In genomic region chr17:64497565-64498035, GRCh38 we compare ENCODE assay signal across 8 cellular contexts. TPM values are rescaled to one million over a fixed set of nuclear protein-coding genes. Genes with fewer than 3 reads are reported as not detected.
DNase-seq lines count a peak whose midpoint lies in the region; ATAC-seq and TF ChIP-seq lines count a peak whose summit lies in the region.

No MANE protein-coding gene starts in this region.

- peaks cover 73% of the 10 kb centered on the region for H3K36me3 ChIP-seq in KOPT-K1 (ENCODE audit: insufficient read depth, low read length)

- no peaks in the 10 kb centered on the region for H3K9me3 ChIP-seq in KOPT-K1 (ENCODE audit: insufficient read depth, low read length, poor library complexity, severe bottlenecking)

- BruUV-seq in Calu3 (replicated peaks; lab: Mats Ljungman, UMichigan), result TSS peak; percentile 76

- TF ChIP-seq CTCF in Calu3 (IDR thresholded peaks at IDR 0.05; ENCODE audit: unreplicated experiment), result no peak

- H3K9me3 Mint-ChIP-seq in Calu3 (ENCODE audit: low read depth, unreplicated experiment), result no peaks in the 10 kb centered on the region
- H3K9me3 Mint-ChIP-seq in natural killer cell treated with Interleukin-12 subunit alpha and Interleukin-12 subunit beta and Interleukin-15 and Interleukin-18, amount 100 ng/mL, for 72 hours, result no peaks in the 10 kb centered on the region

- peak overlapping the region; percentile 92 for H3K27ac Mint-ChIP-seq in Calu3 (ENCODE audit: unreplicated experiment)
- peak overlapping the region; percentile 99 for H3K27ac Mint-ChIP-seq in natural killer cell treated with Interleukin-12 subunit alpha and Interleukin-12 subunit beta and Interleukin-15 and Interleukin-18, amount 100 ng/mL, for 72 hours

- peaks cover 73% of the 10 kb centered on the region for H3K36me3 Mint-ChIP-seq in Calu3 (ENCODE audit: insufficient read depth, unreplicated experiment)
- peaks cover 47% of the 10 kb centered on the region for H3K36me3 Mint-ChIP-seq in natural killer cell treated with Interleukin-12 subunit alpha and Interleukin-12 subunit beta and Interleukin-15 and Interleukin-18, amount 100 ng/mL, for 72 hours

- ATAC-seq in natural killer cell treated with Interleukin-12 subunit alpha and Interleukin-12 subunit beta and Interleukin-15 and Interleukin-18, amount 100 ng/mL, for 72 hours, result no peak
- no peak for ATAC-seq in GM18498 (IDR thresholded peaks at IDR 0.05; ENCODE audit: unreplicated experiment)

- H3K4me1 Mint-ChIP-seq in Calu3 (ENCODE audit: low read depth, unreplicated experiment), result peaks cover 43% of the 10 kb centered on the region
- H3K4me1 Mint-ChIP-seq in natural killer cell treated with Interleukin-12 subunit alpha and Interleukin-12 subunit beta and Interleukin-15 and Interleukin-18, amount 100 ng/mL, for 72 hours (ENCODE audit: low read depth in 2 of 2), result peaks cover 71 to 79% of the 10 kb centered on the region in 2 donors

- no peaks in the 10 kb centered on the region for H3K27me3 Mint-ChIP-seq in Calu3 (ENCODE audit: unreplicated experiment)
- H3K27me3 Mint-ChIP-seq in natural killer cell treated with Interleukin-12 subunit alpha and Interleukin-12 subunit beta and Interleukin-15 and Interleukin-18, amount 100 ng/mL, for 72 hours, result no peaks in the 10 kb centered on the region

- DNase-seq in Calu3 (no peak), caudate nucleus (lab: John Stamatoyannopoulos, UW) (peak in 1 of 61 donors; percentile 27), activated gamma-delta T cell treated with Interleukin-2 at 50 U/mL for 16 hours (no peak), AG20443 (ENCODE audit: low spot score) (no peak), NCI-H187 (lab: John Stamatoyannopoulos, UW) (no peak)
- no peak for DNase-seq in natural killer cell treated with Interleukin-12 subunit alpha and Interleukin-12 subunit beta and Interleukin-15 and Interleukin-18, amount 100 ng/mL, for 72 hours (ENCODE audit: low spot score)

- peak overlapping the region; percentile 100 for H3K4me3 Mint-ChIP-seq in Calu3 (ENCODE audit: low read depth, unreplicated experiment)
- H3K4me3 Mint-ChIP-seq in natural killer cell treated with Interleukin-12 subunit alpha and Interleukin-12 subunit beta and Interleukin-15 and Interleukin-18, amount 100 ng/mL, for 72 hours, result peak overlapping the region; percentile 98

- intact Hi-C loops in Calu3 (cut with micrococcal nuclease; ENCODE audit: unreplicated experiment), result no loop called here

- H3K27ac ChIP-seq in KOPT-K1 (ENCODE audit: low read depth, low read length, poor library complexity, severe bottlenecking) (peak overlapping the region; percentile 90), caudate nucleus (ENCODE audit: low read depth, low read length) (peak overlapping the region; percentile 76)

- CTCF ChIA-PET in Calu3 (lab: Charles Lee), result interaction anchor here (1.3 kb wide), 1 partner anchor 78 kb away, joined by 6 read pairs; no protein-coding TSS in a partner anchor

RNA-seq across cellular contexts. Expression of gene POLG2, which starts 0.7 kb away (rescaled TPM):
- 25.1 and 29.8 TPM in 2 replicates for total RNA-seq in Calu3 (2022)
- total RNA-seq in natural killer cell treated with Interleukin-12 subunit alpha and Interleukin-12 subunit beta and Interleukin-15 and Interleukin-18, amount 100 ng/mL, for 72 hours, result 10 to 100 TPM; 32.6 to 61.1 TPM

RNA-seq across cellular contexts. Expression of gene DDX5, which starts 8.5 kb away (rescaled TPM):
- total RNA-seq in Calu3 (2022), result 384 and 477 TPM in 2 replicates
- 1,000 to 10,000 TPM in 1 of 2 donors, 100 to 1,000 TPM in 1; 987 to 1,102 TPM for total RNA-seq in natural killer cell treated with Interleukin-12 subunit alpha and Interleukin-12 subunit beta and Interleukin-15 and Interleukin-18, amount 100 ng/mL, for 72 hours

RNA-seq across cellular contexts. Expression of gene CEP95, which starts 9.2 kb away (rescaled TPM):
- total RNA-seq in Calu3 (2022), result 37.6 and 38.9 TPM in 2 replicates
- 10 to 100 TPM; 47.7 to 74.3 TPM for total RNA-seq in natural killer cell treated with Interleukin-12 subunit alpha and Interleukin-12 subunit beta and Interleukin-15 and Interleukin-18, amount 100 ng/mL, for 72 hours

RNA-seq across cellular contexts. Expression of gene MILR1, which starts 48.7 kb away (rescaled TPM):
- 4.9 and 7.6 TPM in 2 replicates for total RNA-seq in Calu3 (2022)
- 1 to 10 TPM; 5.0 to 6.9 TPM for total RNA-seq in natural killer cell treated with Interleukin-12 subunit alpha and Interleukin-12 subunit beta and Interleukin-15 and Interleukin-18, amount 100 ng/mL, for 72 hours
